17 cellular contexts compared by ENCODE assay signal in the genomic region with DNA sequence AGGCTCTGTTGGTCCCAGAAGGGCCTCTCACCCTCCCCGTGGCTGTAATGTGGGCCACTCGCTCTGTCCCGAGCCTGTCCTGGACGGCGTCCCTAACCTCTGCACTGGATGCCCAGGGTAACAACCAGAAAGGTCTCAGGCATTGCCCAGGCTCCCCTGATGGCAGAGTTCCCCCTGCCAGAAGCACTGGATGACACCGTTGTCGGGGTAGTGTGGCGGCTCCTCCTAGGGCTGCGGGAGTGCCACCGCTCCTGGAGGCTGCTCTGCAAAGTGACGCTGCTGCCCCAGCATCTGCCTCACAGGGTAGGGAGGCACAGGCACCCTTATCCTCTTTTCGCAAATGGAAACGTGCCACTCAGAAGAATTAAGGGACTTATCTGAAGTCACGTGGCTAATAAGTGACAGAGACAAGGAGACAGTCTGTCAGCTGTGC. TPM values are rescaled to one million over a fixed set of nuclear protein-coding genes. Genes with fewer than 3 reads are reported as not detected.
DNase-seq lines count a peak whose midpoint lies in the region; ATAC-seq and TF ChIP-seq lines count a peak whose summit lies in the region.
"Had no signal": no experiment of that assay in that cellular context is flagged by ENCODE, and none has a peak within 500 bp of the region (broad histone marks: within the 10 kb centered on the region; RNA-seq: fewer than 3 reads in every experiment).

No MANE protein-coding gene starts in this region.

- TF ChIP-seq CTCF in BE2C (IDR thresholded peaks at IDR 0.05; ENCODE audit: low read depth, low read length) (no peak), tibial artery (IDR thresholded peaks at IDR 0.05) (no peak)

- no peak overlapping the region for H3K27ac ChIP-seq in tibial artery
- H3K27ac ChIP-seq: gastrocnemius medialis, HL-60 had no signal

- H3K36me3 ChIP-seq in BE2C (peaks cover 60% of the 10 kb centered on the region), tibial artery (peaks cover 92 to 100% (median 94%) of the 10 kb centered on the region in 3 donors)

- H3K27me3 ChIP-seq in BE2C (no peaks in the 10 kb centered on the region), tibial artery (no peaks in the 10 kb centered on the region)
- H3K27me3 ChIP-seq: gastrocnemius medialis, spleen had no signal

- no peaks in the 10 kb centered on the region for H3K27me3 Mint-ChIP-seq in naive B cell

- no peaks in the 10 kb centered on the region for H3K9me3 ChIP-seq in BE2C
- H3K9me3 ChIP-seq in tibial artery: no peaks in the 10 kb centered on the region
- H3K9me3 ChIP-seq: gastrocnemius medialis, spleen had no signal

- H3K4me3 ChIP-seq in BE2C (ENCODE audit: low read depth, low read length): peak overlapping the region; percentile 29
- H3K4me3 ChIP-seq in tibial artery: no peak overlapping the region
- H3K4me3 ChIP-seq: gastrocnemius medialis, spleen had no signal

- peak; percentile 76 for DNase-seq in BE2C
- peak; percentile 85 to 96 for DNase-seq in NCI-H524 (lab: John Stamatoyannopoulos, UW)
- peak in 23 of 42 donors; percentile 14 to 59 (median 31) for DNase-seq in head of caudate nucleus
- DNase-seq in naive B cell: no peak
- no peak for DNase-seq in tibial artery
- DNase-seq in SIG-M5 treated with dmso at 0.1 percent for 504 hours (lab: John Stamatoyannopoulos, UW; ENCODE audit: unreplicated experiment): no peak
- DNase-seq: activated CD4-positive, alpha-beta T cell treated with anti-CD3 and anti-CD28 coated beads, Interleukin-2, amount 50 U/mL, for 1 hour; aorta; Calu3; gastrocnemius medialis; NCI-H1417; NCI-H446; spleen; stimulated activated naive CD4-positive, alpha-beta T cell had no signal

- ATAC-seq in naive B cell (ENCODE audit: low read depth in 2 of 2): no peak
- no peak for ATAC-seq in HG03457 (IDR thresholded peaks at IDR 0.05; ENCODE audit: unreplicated experiment)
- no peak for ATAC-seq in HG03442 (IDR thresholded peaks at IDR 0.05; ENCODE audit: unreplicated experiment)
- ATAC-seq: gastrocnemius medialis had no signal

- peaks cover 5 to 18% of the 10 kb centered on the region in 2 donors for H3K36me3 Mint-ChIP-seq in naive B cell

- H3K27ac Mint-ChIP-seq in naive B cell: peak overlapping the region in 4 of 6 donors; percentile 15 to 66 (median 34)

- intact Hi-C loops in head of caudate nucleus (cut with DNase I): no loop called here
- intact Hi-C loops in tibial artery (cut with DNase I; ENCODE audit: low total_unique reads): no loop called here

- H3K9me3 Mint-ChIP-seq in naive B cell: no peaks in the 10 kb centered on the region

- peaks cover 4 to 24% (median 17%) of the 10 kb centered on the region in 3 donors for H3K4me1 Mint-ChIP-seq in naive B cell

- H3K4me1 ChIP-seq in BE2C (peaks cover 3% of the 10 kb centered on the region), tibial artery (no peaks in the 10 kb centered on the region)
- H3K4me1 ChIP-seq: gastrocnemius medialis had no signal

- no peak overlapping the region for H3K4me3 Mint-ChIP-seq in naive B cell

RNA-seq across cellular contexts. Expression of gene MPHOSPH8, which starts 32.0 kb away (rescaled TPM):
- polyA plus RNA-seq in BE2C (2012; ENCODE audit: insufficient read depth, insufficient read length, low read depth): 25.9 TPM
- polyA plus RNA-seq in naive B cell (ENCODE audit: low read depth in 6 of 6): 10 to 100 TPM in 4 of 6 donors, 1 to 10 TPM in 2; 9.4 to 20.9 (median 10.8) TPM

Comparison
In these comparisons a context has a peak if more than half of its experiments do, and no peak if none do; other contexts are left out.
1. DNase-seq: peak in BE2C (single experiment), NCI-H524 (2 of 2) and head of caudate nucleus (23 of 42); none in naive B cell (single experiment), tibial artery (0 of 2) and SIG-M5 treated with dmso at 0.1 percent for 504 hours (single experiment).